In the genomic region with DNA sequence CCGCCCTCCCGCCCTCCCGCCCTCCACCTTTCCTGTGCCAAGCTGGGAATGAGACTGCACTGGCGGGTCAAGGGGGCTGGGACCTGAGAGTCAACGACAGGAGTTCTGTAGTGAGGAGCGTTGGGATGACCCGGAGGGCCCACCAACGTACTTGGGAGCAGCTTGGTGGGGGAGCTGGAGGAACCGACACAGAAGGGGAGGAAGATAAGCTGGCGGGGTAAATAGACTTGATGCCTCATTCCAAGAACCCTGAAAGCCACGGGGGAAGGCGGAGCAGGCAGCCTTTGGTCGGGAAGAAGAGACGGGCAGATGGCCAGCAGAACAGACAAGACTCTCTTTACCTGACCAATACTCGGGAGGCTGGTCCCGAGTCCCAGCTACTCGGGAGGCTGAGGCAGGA, we compare ENCODE assay signal across 1 cellular context.
TF ChIP-seq lines count a peak whose summit lies in the region.

No MANE protein-coding gene starts in this region.

TF ChIP-seq in K562, 482 proteins besides CTCF, POLR2A, EP300 and RAD21 (continued from another document):
- TF ChIP-seq, protein P1, sequence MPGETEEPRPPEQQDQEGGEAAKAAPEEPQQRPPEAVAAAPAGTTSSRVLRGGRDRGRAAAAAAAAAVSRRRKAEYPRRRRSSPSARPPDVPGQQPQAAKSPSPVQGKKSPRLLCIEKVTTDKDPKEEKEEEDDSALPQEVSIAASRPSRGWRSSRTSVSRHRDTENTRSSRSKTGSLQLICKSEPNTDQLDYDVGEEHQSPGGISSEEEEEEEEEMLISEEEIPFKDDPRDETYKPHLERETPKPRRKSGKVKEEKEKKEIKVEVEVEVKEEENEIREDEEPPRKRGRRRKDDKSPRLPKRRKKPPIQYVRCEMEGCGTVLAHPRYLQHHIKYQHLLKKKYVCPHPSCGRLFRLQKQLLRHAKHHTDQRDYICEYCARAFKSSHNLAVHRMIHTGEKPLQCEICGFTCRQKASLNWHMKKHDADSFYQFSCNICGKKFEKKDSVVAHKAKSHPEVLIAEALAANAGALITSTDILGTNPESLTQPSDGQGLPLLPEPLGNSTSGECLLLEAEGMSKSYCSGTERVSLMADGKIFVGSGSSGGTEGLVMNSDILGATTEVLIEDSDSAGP (CRISPR knock-in tag; IDR thresholded peaks at IDR 0.05): no peak
- TF ChIP-seq ZSCAN29 (IDR thresholded peaks at IDR 0.05) (no peak), HNRNPK (IDR thresholded peaks at IDR 0.05; ENCODE audit: low read depth, low read length, poor library complexity, severe bottlenecking) (no peak), SRSF1 (IDR thresholded peaks at IDR 0.05; ENCODE audit: low read depth, low read length) (no peak), ARHGAP35 (IDR thresholded peaks at IDR 0.05; ENCODE audit: partially characterized antibody) (no peak), TOE1 (IDR thresholded peaks at IDR 0.05; ENCODE audit: borderline replicate concordance) (no peak), TOE1 (CRISPR knock-in tag; IDR thresholded peaks at IDR 0.05; ENCODE audit: borderline replicate concordance, low read depth) (no peak), SP1 (CRISPR knock-in tag; IDR thresholded peaks at IDR 0.05) (no peak), BCL6 (CRISPR knock-in tag; IDR thresholded peaks at IDR 0.05) (no peak), SMARCB1 (IDR thresholded peaks at IDR 0.05; ENCODE audit: insufficient read length, low read depth) (no peak), SRF (CRISPR knock-in tag; IDR thresholded peaks at IDR 0.05) (no peak), ZNF830 (CRISPR knock-in tag; IDR thresholded peaks at IDR 0.05) (no peak), TAF9B (IDR thresholded peaks at IDR 0.05; ENCODE audit: partially characterized antibody) (no peak), CAMTA2 (CRISPR knock-in tag; conservative IDR thresholded peaks at IDR 0.05) (no peak), HDAC1 (IDR thresholded peaks at IDR 0.05) (no peak), RFX5 (IDR thresholded peaks at IDR 0.05; ENCODE audit: low read depth, low read length) (no peak), TRIM28 (IDR thresholded peaks at IDR 0.05) (no peak), NR3C1 (CRISPR knock-in tag; IDR thresholded peaks at IDR 0.05) (no peak), SIN3B (IDR thresholded peaks at IDR 0.05; ENCODE audit: low read depth) (no peak), POU5F1 (IDR thresholded peaks at IDR 0.05; ENCODE audit: borderline replicate concordance, low read depth, low read length, partially characterized antibody) (no peak), GATAD2A (IDR thresholded peaks at IDR 0.05) (no peak), XRCC3 (IDR thresholded peaks at IDR 0.05) (no peak), NR2F6 (CRISPR knock-in tag; IDR thresholded peaks at IDR 0.05) (no peak), NR2C1 (IDR thresholded peaks at IDR 0.05) (no peak), NR2C1 (tag; IDR thresholded peaks at IDR 0.05) (no peak), CBFA2T3 (IDR thresholded peaks at IDR 0.05) (peak; percentile 53), PTRF (tag; IDR thresholded peaks at IDR 0.05) (no peak), TAF15 (IDR thresholded peaks at IDR 0.05; ENCODE audit: low read depth, low read length) (no peak), CTBP1 (IDR thresholded peaks at IDR 0.05; ENCODE audit: borderline replicate concordance) (peak; percentile 32; the same call in 1 of the 2 replicates), ARID1B (IDR thresholded peaks at IDR 0.05) (peak; percentile 60), EHMT2 (IDR thresholded peaks at IDR 0.05) (no peak), ZNF347 (CRISPR knock-in tag; IDR thresholded peaks at IDR 0.05; ENCODE audit: low read depth) (no peak), FOXP1 (CRISPR knock-in tag; IDR thresholded peaks at IDR 0.05) (no peak), HLTF (IDR thresholded peaks at IDR 0.05) (no peak), SNIP1 (IDR thresholded peaks at IDR 0.05; ENCODE audit: low read depth) (no peak), TAL1 (IDR thresholded peaks at IDR 0.05) (peak; percentile 35), TSC22D4 (tag; IDR thresholded peaks at IDR 0.05) (no peak), ZNF644 (tag; IDR thresholded peaks at IDR 0.05; ENCODE audit: low read depth) (no peak), CBFA2T2 (conservative IDR thresholded peaks at IDR 0.05) (0 out of 2 replicates have a peak, but pooled peaks have one; percentile 20), ZNF165 (CRISPR knock-in tag; IDR thresholded peaks at IDR 0.05; ENCODE audit: borderline replicate concordance) (no peak), ZNF507 (tag; conservative IDR thresholded peaks at IDR 0.05) (no peak), MED1 (CRISPR knock-in tag; IDR thresholded peaks at IDR 0.05; ENCODE audit: borderline replicate concordance) (no peak), GATA2 (CRISPR knock-in tag; IDR thresholded peaks at IDR 0.05) (no peak), ZNF408 (CRISPR knock-in tag; IDR thresholded peaks at IDR 0.05; ENCODE audit: low read depth) (no peak), SMAD2 (IDR thresholded peaks at IDR 0.05; ENCODE audit: low read depth, low read length) (no peak), KAT2B (IDR thresholded peaks at IDR 0.05; ENCODE audit: low read depth, low read length) (no peak), ILK (tag; IDR thresholded peaks at IDR 0.05; ENCODE audit: borderline replicate concordance, low read depth) (no peak), CBX3 (IDR thresholded peaks at IDR 0.05; ENCODE audit: borderline replicate concordance in 1 of 2, low read length in 2 of 2) (no peak), ZNF282 (CRISPR knock-in tag; IDR thresholded peaks at IDR 0.05) (no peak), MCM2 (IDR thresholded peaks at IDR 0.05; ENCODE audit: low read depth) (no peak)
- TF ChIP-seq, protein P2, sequence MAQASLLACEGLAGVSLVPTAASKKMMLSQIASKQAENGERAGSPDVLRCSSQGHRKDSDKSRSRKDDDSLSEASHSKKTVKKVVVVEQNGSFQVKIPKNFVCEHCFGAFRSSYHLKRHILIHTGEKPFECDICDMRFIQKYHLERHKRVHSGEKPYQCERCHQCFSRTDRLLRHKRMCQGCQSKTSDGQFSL (CRISPR knock-in tag; IDR thresholded peaks at IDR 0.05): no peak
- TF ChIP-seq, protein P2 (tag; IDR thresholded peaks at IDR 0.05): no peak
- TF ChIP-seq, protein P3, sequence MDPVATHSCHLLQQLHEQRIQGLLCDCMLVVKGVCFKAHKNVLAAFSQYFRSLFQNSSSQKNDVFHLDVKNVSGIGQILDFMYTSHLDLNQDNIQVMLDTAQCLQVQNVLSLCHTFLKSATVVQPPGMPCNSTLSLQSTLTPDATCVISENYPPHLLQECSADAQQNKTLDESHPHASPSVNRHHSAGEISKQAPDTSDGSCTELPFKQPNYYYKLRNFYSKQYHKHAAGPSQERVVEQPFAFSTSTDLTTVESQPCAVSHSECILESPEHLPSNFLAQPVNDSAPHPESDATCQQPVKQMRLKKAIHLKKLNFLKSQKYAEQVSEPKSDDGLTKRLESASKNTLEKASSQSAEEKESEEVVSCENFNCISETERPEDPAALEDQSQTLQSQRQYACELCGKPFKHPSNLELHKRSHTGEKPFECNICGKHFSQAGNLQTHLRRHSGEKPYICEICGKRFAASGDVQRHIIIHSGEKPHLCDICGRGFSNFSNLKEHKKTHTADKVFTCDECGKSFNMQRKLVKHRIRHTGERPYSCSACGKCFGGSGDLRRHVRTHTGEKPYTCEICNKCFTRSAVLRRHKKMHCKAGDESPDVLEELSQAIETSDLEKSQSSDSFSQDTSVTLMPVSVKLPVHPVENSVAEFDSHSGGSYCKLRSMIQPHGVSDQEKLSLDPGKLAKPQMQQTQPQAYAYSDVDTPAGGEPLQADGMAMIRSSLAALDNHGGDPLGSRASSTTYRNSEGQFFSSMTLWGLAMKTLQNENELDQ (CRISPR knock-in tag; IDR thresholded peaks at IDR 0.05; ENCODE audit: borderline replicate concordance): no peak
- TF ChIP-seq, protein P4, sequence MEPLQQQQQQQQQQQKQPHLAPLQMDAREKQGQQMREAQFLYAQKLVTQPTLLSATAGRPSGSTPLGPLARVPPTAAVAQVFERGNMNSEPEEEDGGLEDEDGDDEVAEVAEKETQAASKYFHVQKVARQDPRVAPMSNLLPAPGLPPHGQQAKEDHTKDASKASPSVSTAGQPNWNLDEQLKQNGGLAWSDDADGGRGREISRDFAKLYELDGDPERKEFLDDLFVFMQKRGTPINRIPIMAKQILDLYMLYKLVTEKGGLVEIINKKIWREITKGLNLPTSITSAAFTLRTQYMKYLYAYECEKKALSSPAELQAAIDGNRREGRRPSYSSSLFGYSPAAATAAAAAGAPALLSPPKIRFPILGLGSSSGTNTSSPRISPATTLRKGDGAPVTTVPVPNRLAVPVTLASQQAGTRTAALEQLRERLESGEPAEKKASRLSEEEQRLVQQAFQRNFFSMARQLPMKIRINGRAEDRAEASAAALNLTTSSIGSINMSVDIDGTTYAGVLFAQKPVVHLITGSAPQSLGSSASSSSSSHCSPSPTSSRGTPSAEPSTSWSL (CRISPR knock-in tag; IDR thresholded peaks at IDR 0.05; ENCODE audit: borderline replicate concordance): no peak
- TF ChIP-seq, protein P5, sequence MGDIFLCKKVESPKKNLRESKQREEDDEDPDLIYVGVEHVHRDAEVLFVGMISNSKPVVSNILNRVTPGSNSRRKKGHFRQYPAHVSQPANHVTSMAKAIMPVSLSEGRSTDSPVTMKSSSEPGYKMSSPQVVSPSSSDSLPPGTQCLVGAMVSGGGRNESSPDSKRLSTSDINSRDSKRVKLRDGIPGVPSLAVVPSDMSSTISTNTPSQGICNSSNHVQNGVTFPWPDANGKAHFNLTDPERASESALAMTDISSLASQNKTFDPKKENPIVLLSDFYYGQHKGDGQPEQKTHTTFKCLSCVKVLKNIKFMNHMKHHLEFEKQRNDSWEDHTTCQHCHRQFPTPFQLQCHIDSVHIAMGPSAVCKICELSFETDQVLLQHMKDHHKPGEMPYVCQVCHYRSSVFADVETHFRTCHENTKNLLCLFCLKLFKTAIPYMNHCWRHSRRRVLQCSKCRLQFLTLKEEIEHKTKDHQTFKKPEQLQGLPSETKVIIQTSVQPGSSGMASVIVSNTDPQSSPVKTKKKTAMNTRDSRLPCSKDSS (IDR thresholded peaks at IDR 0.05; ENCODE audit: low read depth, partially characterized antibody): no peak
- TF ChIP-seq, protein P6, sequence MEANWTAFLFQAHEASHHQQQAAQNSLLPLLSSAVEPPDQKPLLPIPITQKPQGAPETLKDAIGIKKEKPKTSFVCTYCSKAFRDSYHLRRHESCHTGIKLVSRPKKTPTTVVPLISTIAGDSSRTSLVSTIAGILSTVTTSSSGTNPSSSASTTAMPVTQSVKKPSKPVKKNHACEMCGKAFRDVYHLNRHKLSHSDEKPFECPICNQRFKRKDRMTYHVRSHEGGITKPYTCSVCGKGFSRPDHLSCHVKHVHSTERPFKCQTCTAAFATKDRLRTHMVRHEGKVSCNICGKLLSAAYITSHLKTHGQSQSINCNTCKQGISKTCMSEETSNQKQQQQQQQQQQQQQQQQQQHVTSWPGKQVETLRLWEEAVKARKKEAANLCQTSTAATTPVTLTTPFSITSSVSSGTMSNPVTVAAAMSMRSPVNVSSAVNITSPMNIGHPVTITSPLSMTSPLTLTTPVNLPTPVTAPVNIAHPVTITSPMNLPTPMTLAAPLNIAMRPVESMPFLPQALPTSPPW (CRISPR knock-in tag; IDR thresholded peaks at IDR 0.05): peak; percentile 37; the same call in 1 of the 2 replicates
- TF ChIP-seq, protein P7, sequence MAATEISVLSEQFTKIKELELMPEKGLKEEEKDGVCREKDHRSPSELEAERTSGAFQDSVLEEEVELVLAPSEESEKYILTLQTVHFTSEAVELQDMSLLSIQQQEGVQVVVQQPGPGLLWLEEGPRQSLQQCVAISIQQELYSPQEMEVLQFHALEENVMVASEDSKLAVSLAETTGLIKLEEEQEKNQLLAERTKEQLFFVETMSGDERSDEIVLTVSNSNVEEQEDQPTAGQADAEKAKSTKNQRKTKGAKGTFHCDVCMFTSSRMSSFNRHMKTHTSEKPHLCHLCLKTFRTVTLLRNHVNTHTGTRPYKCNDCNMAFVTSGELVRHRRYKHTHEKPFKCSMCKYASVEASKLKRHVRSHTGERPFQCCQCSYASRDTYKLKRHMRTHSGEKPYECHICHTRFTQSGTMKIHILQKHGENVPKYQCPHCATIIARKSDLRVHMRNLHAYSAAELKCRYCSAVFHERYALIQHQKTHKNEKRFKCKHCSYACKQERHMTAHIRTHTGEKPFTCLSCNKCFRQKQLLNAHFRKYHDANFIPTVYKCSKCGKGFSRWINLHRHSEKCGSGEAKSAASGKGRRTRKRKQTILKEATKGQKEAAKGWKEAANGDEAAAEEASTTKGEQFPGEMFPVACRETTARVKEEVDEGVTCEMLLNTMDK (IDR thresholded peaks at IDR 0.05; ENCODE audit: borderline replicate concordance, insufficient read depth, low read depth, low read length, poor library complexity, severe bottlenecking): no peak
- TF ChIP-seq, protein P8, sequence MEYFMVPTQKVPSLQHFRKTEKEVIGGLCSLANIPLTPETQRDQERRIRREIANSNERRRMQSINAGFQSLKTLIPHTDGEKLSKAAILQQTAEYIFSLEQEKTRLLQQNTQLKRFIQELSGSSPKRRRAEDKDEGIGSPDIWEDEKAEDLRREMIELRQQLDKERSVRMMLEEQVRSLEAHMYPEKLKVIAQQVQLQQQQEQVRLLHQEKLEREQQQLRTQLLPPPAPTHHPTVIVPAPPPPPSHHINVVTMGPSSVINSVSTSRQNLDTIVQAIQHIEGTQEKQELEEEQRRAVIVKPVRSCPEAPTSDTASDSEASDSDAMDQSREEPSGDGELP (CRISPR knock-in tag; IDR thresholded peaks at IDR 0.05; ENCODE audit: borderline replicate concordance): no peak
- TF ChIP-seq, protein P9, sequence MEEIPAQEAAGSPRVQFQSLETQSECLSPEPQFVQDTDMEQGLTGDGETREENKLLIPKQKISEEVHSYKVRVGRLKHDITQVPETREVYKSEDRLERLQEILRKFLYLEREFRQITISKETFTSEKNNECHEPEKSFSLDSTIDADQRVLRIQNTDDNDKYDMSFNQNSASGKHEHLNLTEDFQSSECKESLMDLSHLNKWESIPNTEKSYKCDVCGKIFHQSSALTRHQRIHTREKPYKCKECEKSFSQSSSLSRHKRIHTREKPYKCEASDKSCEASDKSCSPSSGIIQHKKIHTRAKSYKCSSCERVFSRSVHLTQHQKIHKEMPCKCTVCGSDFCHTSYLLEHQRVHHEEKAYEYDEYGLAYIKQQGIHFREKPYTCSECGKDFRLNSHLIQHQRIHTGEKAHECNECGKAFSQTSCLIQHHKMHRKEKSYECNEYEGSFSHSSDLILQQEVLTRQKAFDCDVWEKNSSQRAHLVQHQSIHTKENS (CRISPR knock-in tag; IDR thresholded peaks at IDR 0.05): no peak
